In genomic region chr10:51389415-51390342, GRCh38 we compare ENCODE assay signal across 8 cellular contexts.
DNase-seq lines count a peak whose midpoint lies in the region; ATAC-seq, FAIRE-seq and TF ChIP-seq lines count a peak whose summit lies in the region.

No MANE protein-coding gene starts in this region.

- H2AFZ ChIP-seq in SU-DHL-6 (ENCODE audit: low read depth, low read length, severe bottlenecking) = no peak overlapping the region
- no peak overlapping the region for H2AFZ ChIP-seq in HepG2 (ENCODE audit: low read length)

- TF ChIP-seq EP300 in HepG2 (IDR thresholded peaks at IDR 0.05; ENCODE audit: low read depth in 2 of 2, low read length in 2 of 2) (no peak), HepG2 (CRISPR knock-in tag; IDR thresholded peaks at IDR 0.05; ENCODE audit: borderline replicate concordance) (no peak)

- FAIRE-seq in HepG2 (lab: Jason Lieb, UNC) = peak; percentile 30

- H3F3A ChIP-seq in SU-DHL-6 (ENCODE audit: insufficient read depth) = no peaks in the 10 kb centered on the region

- H3K4me2 ChIP-seq in SU-DHL-6 (ENCODE audit: low read depth, low read length, poor library complexity, severe bottlenecking) (no peak overlapping the region), HepG2 (ENCODE audit: low read depth, low read length) (no peak overlapping the region)

- H3K9ac ChIP-seq in SU-DHL-6 (ENCODE audit: low read length) = no peak overlapping the region
- no peak overlapping the region for H3K9ac ChIP-seq in HepG2 (ENCODE audit: insufficient read depth, low read depth, low read length)

- H3K9me2 ChIP-seq in SU-DHL-6 (replicated peaks; ENCODE audit: insufficient read depth, low read length) = no peaks in the 10 kb centered on the region

- H3K27ac ChIP-seq in SU-DHL-6 (ENCODE audit: low read depth, low read length) (no peak overlapping the region), HepG2 (ENCODE audit: extremely low read length, insufficient read depth, low read length) (no peak overlapping the region)

- H4K20me1 ChIP-seq in SU-DHL-6 (ENCODE audit: low read depth, low read length) = no peaks in the 10 kb centered on the region
- no peaks in the 10 kb centered on the region for H4K20me1 ChIP-seq in HepG2 (ENCODE audit: insufficient read depth, low read length)

- H3K79me2 ChIP-seq in SU-DHL-6 (ENCODE audit: insufficient read depth, low read length) (no peaks in the 10 kb centered on the region), HepG2 (ENCODE audit: insufficient read depth, low read length) (no peaks in the 10 kb centered on the region)

- CTCF ChIA-PET in GM10248 (lab: Yijun Ruan, JAX) (interaction anchor here (0.7 to 4.6 kb wide), 33 partner anchors 8 to 830 kb away, joined by 3 to 64 read pairs (median 4); no protein-coding TSS in a partner anchor), HepG2 (lab: Yijun Ruan, JAX; ENCODE audit: low intra/inter-chr PET ratio, low total read pairs) (interaction anchor here (1.0 to 1.7 kb wide), 2 partner anchors 571 to 824 kb away, joined by 3 to 9 read pairs; no protein-coding TSS in a partner anchor)

- TF ChIP-seq RAD21 in HepG2 (CRISPR knock-in tag; IDR thresholded peaks at IDR 0.05) = peak; percentile 57

- 10% methylated on average over 3 of the region's 3 CpGs for WGBS in HepG2 (ENCODE audit: low lambda C conversion rate)

- DNase-seq in GM10248 (ENCODE audit: extremely low spot score) (peak; percentile 43), HK-2 (ENCODE audit: unreplicated experiment) (peak; percentile 34), cardiac fibroblast (ENCODE audit: low read depth in 2 of 2) (peak; percentile 91 to 99), HepG2 (ENCODE audit: low spot score) (peak; percentile 32), OCI-M2 (lab: John Stamatoyannopoulos, UW; ENCODE audit: unreplicated experiment) (no peak)
- peak; percentile 49 for DNase-seq in stimulated activated naive CD8-positive, alpha-beta T cell treated with anti-CD3 and anti-CD28 coated beads, Interleukin-15, Interleukin-2, amounts not matched to agents 100 U/mL and 50 U/mL, for 24 hours

- BruUV-seq in HepG2 (replicated peaks; lab: Mats Ljungman, UMichigan) = no TSS peak

- TF ChIP-seq CTCF in GM10248 (IDR thresholded peaks at IDR 0.05; ENCODE audit: control extremely low read depth, extremely low read depth, low read depth, missing control alignments) (peak; percentile 85), SU-DHL-6 (IDR thresholded peaks at IDR 0.05; ENCODE audit: insufficient read depth, low read length, poor library complexity, severe bottlenecking) (peak; percentile 94), cardiac fibroblast (IDR thresholded peaks at IDR 0.05; ENCODE audit: low read depth, low read length) (peak; percentile 87), HepG2 (CRISPR knock-in tag; IDR thresholded peaks at IDR 0.05) (peak; percentile 77)

- intact Hi-C loops in HepG2 (cut with micrococcal nuclease; ENCODE audit: unreplicated experiment) = loop anchor here (1.0 kb wide), 3 partner anchors 571 to 826 kb away; no protein-coding TSS in a partner anchor

- no peak for TF ChIP-seq POLR2A in HepG2 (IDR thresholded peaks at IDR 0.05; ENCODE audit: insufficient read depth in 1 of 2, low read depth in 2 of 2, low read length in 2 of 2)

- H3K9me3 ChIP-seq in SU-DHL-6 (ENCODE audit: insufficient read depth, low read length) (no peaks in the 10 kb centered on the region), HepG2 (ENCODE audit: low read length) (no peaks in the 10 kb centered on the region)

- H3K36me3 ChIP-seq in SU-DHL-6 (ENCODE audit: low read length) = no peaks in the 10 kb centered on the region
- no peaks in the 10 kb centered on the region for H3K36me3 ChIP-seq in HepG2 (replicated peaks in 1 of 2; ENCODE audit: control insufficient read depth in 1 of 2, insufficient read depth in 2 of 2, low read length in 2 of 2)

- no peak overlapping the region for H3K4me3 ChIP-seq in SU-DHL-6 (ENCODE audit: insufficient read depth, low read length, poor library complexity, severe bottlenecking)
- H3K4me3 ChIP-seq in cardiac fibroblast (replicated peaks in 1 of 2; ENCODE audit: low read depth in 2 of 2, low read length in 2 of 2) = no peak overlapping the region
- H3K4me3 ChIP-seq in HepG2 (replicated peaks in 1 of 3; ENCODE audit: insufficient read depth in 1 of 3, low read depth in 2 of 3, low read length in 3 of 3) = no peak overlapping the region

- in situ Hi-C loops in HepG2 (cut with HindIII; ENCODE audit: extremely low pct_ligation_motif_present, low pct_unique_long_range_greater_than_20kb) = loop anchor here (10.0 to 25.0 kb wide), 2 partner anchors 575 to 823 kb away; no protein-coding TSS in a partner anchor

- peak; percentile 70 for ATAC-seq in GM21381 (IDR thresholded peaks at IDR 0.05; ENCODE audit: unreplicated experiment)
- ATAC-seq in HepG2 = peak; percentile 91
- peak; percentile 49 for ATAC-seq in stimulated activated naive CD8-positive, alpha-beta T cell treated with anti-CD3 and anti-CD28 coated beads, Interleukin-15, Interleukin-2, amounts not matched to agents 100 U/mL and 50 U/mL, for 24 hours

- H3K27me3 ChIP-seq in SU-DHL-6 (ENCODE audit: low read length) = no peaks in the 10 kb centered on the region
- H3K27me3 ChIP-seq in HepG2 (ENCODE audit: control insufficient read depth in 1 of 2, insufficient read depth in 2 of 2, low read length in 2 of 2) = no peaks in the 10 kb centered on the region

- H3K4me1 ChIP-seq in HepG2 (ENCODE audit: insufficient read depth, low read length) = no peaks in the 10 kb centered on the region

- POLR2A ChIA-PET in GM10248 (lab: Yijun Ruan, JAX) (no interaction called here), HepG2 (lab: Yijun Ruan, JAX) (no interaction called here)

TF ChIP-seq in HepG2, 621 proteins besides CTCF, POLR2A, EP300 and RAD21:
- TF ChIP-seq HNF4G (IDR thresholded peaks at IDR 0.05; ENCODE audit: borderline replicate concordance, low read depth, low read length) = peak; percentile 29; the same call in 1 of the 2 replicates
- TF ChIP-seq HNF4G (CRISPR knock-in tag; IDR thresholded peaks at IDR 0.05; ENCODE audit: borderline replicate concordance, low read depth) = no peak
- TF ChIP-seq STAG1 (CRISPR knock-in tag; IDR thresholded peaks at IDR 0.05) = peak; percentile 71
- no peak for TF ChIP-seq HMG20B (CRISPR knock-in tag; conservative IDR thresholded peaks at IDR 0.05)
- TF ChIP-seq ZNF543 (CRISPR knock-in tag; IDR thresholded peaks at IDR 0.05) = no peak
- TF ChIP-seq SMC3 (IDR thresholded peaks at IDR 0.05; ENCODE audit: low read length) = peak; percentile 66; the same call in 1 of the 2 replicates
- no peak for TF ChIP-seq ZNF160 (CRISPR knock-in tag; IDR thresholded peaks at IDR 0.05)
- TF ChIP-seq ZNF234 (CRISPR knock-in tag; conservative IDR thresholded peaks at IDR 0.05) = no peak
